In genomic region chr3:119318871-119319270, GRCh38 we compare ENCODE assay signal across 16 cellular contexts. TPM values are rescaled to one million over a fixed set of nuclear protein-coding genes. Genes with fewer than 3 reads are reported as not detected.
DNase-seq lines count a peak whose midpoint lies in the region; ATAC-seq, FAIRE-seq and TF ChIP-seq lines count a peak whose summit lies in the region.
"Had no signal": no experiment of that assay in that cellular context is flagged by ENCODE, and none has a peak within 500 bp of the region (broad histone marks: within the 10 kb centered on the region; RNA-seq: fewer than 3 reads in every experiment).

No MANE protein-coding gene starts in this region.

- intact Hi-C loops in upper lobe of right lung (cut with DNase I), result no loop called here

- no peak for TF ChIP-seq CTCF in upper lobe of right lung (IDR thresholded peaks at IDR 0.05)

- FAIRE-seq in endometrium (lab: Jason Lieb, UNC), result peak; percentile 91

- H3K4me3 ChIP-seq in upper lobe of right lung, result no peak overlapping the region
- H3K4me3 ChIP-seq: HAP-1, thoracic aorta had no signal

- no peaks in the 10 kb centered on the region for H3K36me3 ChIP-seq in upper lobe of right lung
- H3K36me3 ChIP-seq: HAP-1, thoracic aorta had no signal

- peaks cover 32% of the 10 kb centered on the region for H3K4me1 ChIP-seq in upper lobe of right lung

- peak; percentile 31 for DNase-seq in EL
- DNase-seq in NCI-H82 treated with DMSO at 0.1 percent for 48 hours (lab: John Stamatoyannopoulos, UW; ENCODE audit: unreplicated experiment), result peak; percentile 24
- peak; percentile 62 for DNase-seq in non-pigmented ciliary epithelial cell (ENCODE audit: low read depth)
- DNase-seq in upper lobe of right lung, result no peak
- DNase-seq in activated T-cell treated with anti-CD3 and anti-CD28 coated beads for 4 hours, result no peak
- DNase-seq: head of caudate nucleus; immature natural killer cell; NCI-H748 treated with DMSO at 0.1 percent for 48 hours; nucleus accumbens; stimulated activated CD4-positive, alpha-beta T cell treated with anti-CD3 and anti-CD28 coated beads, Interleukin-15, amount 100 ng/mL, for 24 hours; T-helper 9 cell had no signal

- no peak overlapping the region for H3K27ac ChIP-seq in upper lobe of right lung
- H3K27ac ChIP-seq: thoracic aorta had no signal

- no peaks in the 10 kb centered on the region for H3K27me3 ChIP-seq in upper lobe of right lung

- no peaks in the 10 kb centered on the region for H3K9me3 ChIP-seq in upper lobe of right lung
- H3K9me3 ChIP-seq: HAP-1, thoracic aorta had no signal

- ATAC-seq in GM18868 (IDR thresholded peaks at IDR 0.05; ENCODE audit: unreplicated experiment) (no peak), upper lobe of right lung (no peak), HG02840 (IDR thresholded peaks at IDR 0.05; ENCODE audit: low FRiP score, unreplicated experiment) (no peak)

RNA-seq across cellular contexts. Expression of gene ARHGAP31, which starts 24.7 kb away (rescaled TPM):
- total RNA-seq in upper lobe of right lung, result 117 TPM

Comparison
In these comparisons a context has a peak if more than half of its experiments do, and no peak if none do; other contexts are left out.
1. DNase-seq: peak in EL (single experiment), NCI-H82 treated with DMSO at 0.1 percent for 48 hours (single experiment) and non-pigmented ciliary epithelial cell (single experiment); none in upper lobe of right lung (single experiment) and activated T-cell treated with anti-CD3 and anti-CD28 coated beads for 4 hours (single experiment).